Comparison of ENCODE assay signal across 9 cellular contexts in the genomic region with DNA sequence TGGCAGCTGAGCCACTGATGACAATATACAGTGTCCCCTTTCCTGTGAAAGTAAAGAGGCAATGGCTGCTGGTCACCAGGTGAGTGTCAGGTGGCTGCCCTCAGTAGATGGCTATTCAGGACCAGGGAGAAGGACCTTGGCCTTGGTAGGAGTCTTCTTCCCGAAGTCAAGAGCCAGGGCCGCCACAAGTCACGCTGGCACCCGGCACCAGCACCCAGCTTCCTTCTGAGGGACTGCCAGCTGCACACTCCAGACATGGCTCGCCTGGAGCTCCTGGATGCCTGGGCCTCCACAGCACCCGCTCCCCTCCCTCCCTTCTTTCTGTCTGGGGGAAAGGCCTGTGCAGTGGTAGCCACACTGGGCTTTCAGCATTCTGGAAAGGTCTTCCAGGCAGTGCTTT.
"Had no signal": no experiment of that assay in that cellular context is flagged by ENCODE, and none has a peak within 500 bp of the region (broad histone marks: within the 10 kb centered on the region; RNA-seq: fewer than 3 reads in every experiment).

No MANE protein-coding gene starts in this region.

- DNase-seq: HFFc6, KBM-7 had no signal

- H3K4me2 ChIP-seq: GM23338 had no signal

- ATAC-seq: GM23338, HCT116 had no signal

- H3K4me3 ChIP-seq: GM23338, HAP-1 had no signal

- H3K27ac Mint-ChIP-seq: GM23338, HFFc6, IgD-negative memory B cell had no signal

- H3K9me3 Mint-ChIP-seq: GM23338, HFFc6, IgD-negative memory B cell had no signal

- H3K27me3 Mint-ChIP-seq: IgD-negative memory B cell had no signal

- H3K27ac ChIP-seq: HL-60 had no signal

- H3K9me3 ChIP-seq: HAP-1 had no signal

- H3K4me3 Mint-ChIP-seq: GM23338, HFFc6, IgD-negative memory B cell had no signal

- H3K4me1 Mint-ChIP-seq: IgD-negative memory B cell had no signal

- H2AFZ ChIP-seq: GM23338 had no signal

- FAIRE-seq: H1, H54 had no signal
